25 cellular contexts compared by ENCODE assay signal in genomic region chr9:97474373-97474925, GRCh38. TPM values are rescaled to one million over a fixed set of nuclear protein-coding genes. Genes with fewer than 3 reads are reported as not detected.
DNase-seq lines count a peak whose midpoint lies in the region; ATAC-seq and TF ChIP-seq lines count a peak whose summit lies in the region.
"Had no signal": no experiment of that assay in that cellular context is flagged by ENCODE, and none has a peak within 500 bp of the region (broad histone marks: within the 10 kb centered on the region; RNA-seq: fewer than 3 reads in every experiment).

No MANE protein-coding gene starts in this region.

- intact Hi-C loops in uterus (cut with DNase I; ENCODE audit: low total_unique reads) (no loop called here), lower lobe of right lung (cut with DNase I) (no loop called here), heart right ventricle (cut with DNase I) (loop anchor here in 1 of 10 donors (5.0 kb wide), 1 partner anchor 138 kb away; no protein-coding TSS in a partner anchor)

- TF ChIP-seq POLR2A in uterus (IDR thresholded peaks at IDR 0.05) (no peak), erythroblast (IDR thresholded peaks at IDR 0.05; ENCODE audit: low read length) (no peak)

- H3K9me3 Mint-ChIP-seq in HFFc6, result no peaks in the 10 kb centered on the region
- H3K9me3 Mint-ChIP-seq: CD14-positive monocyte; natural killer cell; stimulated activated effector memory CD8-positive, alpha-beta T cell treated with anti-CD3 and anti-CD28 coated beads, Interleukin-12 subunit alpha, Interleukin-12 subunit beta, amount 100 ng/mL, for 72 hours had no signal

- 90 to 91% methylated on average over 5 of the region's 5 CpGs for WGBS in heart right ventricle, 2 donors

- H3K4me3 Mint-ChIP-seq in HFFc6, result no peak overlapping the region
- H3K4me3 Mint-ChIP-seq: activated CD4-positive, alpha-beta T cell treated with anti-CD3 and anti-CD28 coated beads for 36 hours; activated naive CD8-positive, alpha-beta T cell; CD14-positive monocyte; natural killer cell; stimulated activated effector memory CD8-positive, alpha-beta T cell treated with anti-CD3 and anti-CD28 coated beads, Interleukin-12 subunit alpha, Interleukin-12 subunit beta, amount 100 ng/mL, for 72 hours had no signal

- peak; percentile 39 for DNase-seq in HFFc6
- peak; percentile 42 to 47 for DNase-seq in foreskin fibroblast
- no peak for DNase-seq in uterus
- no peak for DNase-seq in lower lobe of right lung
- DNase-seq in erythroblast (lab: John Stamatoyannopoulos, UW), result no peak
- DNase-seq in heart right ventricle, result no peak
- DNase-seq: activated CD4-positive, alpha-beta T cell treated with anti-CD3 and anti-CD28 coated beads for 36 hours; Caco-2; effector CD8-positive, alpha-beta T cell; GF-D8; natural killer cell; NCI-H1417 treated with DMSO at 0.1 percent for 48 hours; NCI-H226; NCI-H526 treated with DMSO at 0.1 percent for 48 hours; SHP77; stimulated activated CD4-positive, alpha-beta T cell treated with anti-CD3 and anti-CD28 coated beads, Interleukin-15, amount 100 ng/mL, for 24 hours; T-helper 2 cell; transverse colon had no signal

- no peak for ATAC-seq in lower lobe of right lung
- ATAC-seq in heart right ventricle, result no peak
- ATAC-seq: activated CD4-positive, alpha-beta T cell treated with anti-CD3 and anti-CD28 coated beads for 36 hours; natural killer cell; stimulated activated effector memory CD8-positive, alpha-beta T cell treated with anti-CD3 and anti-CD28 coated beads, Interleukin-12 subunit alpha, Interleukin-12 subunit beta, amount 100 ng/mL, for 72 hours had no signal

- H3K4me1 Mint-ChIP-seq in HFFc6 (ENCODE audit: low read depth), result peaks cover 17% of the 10 kb centered on the region
- H3K4me1 Mint-ChIP-seq: activated CD4-positive, alpha-beta T cell treated with anti-CD3 and anti-CD28 coated beads for 36 hours; CD14-positive monocyte; natural killer cell; stimulated activated effector memory CD8-positive, alpha-beta T cell treated with anti-CD3 and anti-CD28 coated beads, Interleukin-12 subunit alpha, Interleukin-12 subunit beta, amount 100 ng/mL, for 72 hours had no signal

- no peaks in the 10 kb centered on the region for H3K36me3 ChIP-seq in uterus
- H3K36me3 ChIP-seq in lower lobe of right lung, result peaks cover 45% of the 10 kb centered on the region
- peaks cover 0 to 71% (median 5%) of the 10 kb centered on the region in 9 donors for H3K36me3 ChIP-seq in heart right ventricle

- H3K36me3 Mint-ChIP-seq in HFFc6 (ENCODE audit: low read depth), result peaks cover 3% of the 10 kb centered on the region; the same call in 1 of the 2 replicates

- H3K9me3 ChIP-seq in uterus, result no peaks in the 10 kb centered on the region
- no peaks in the 10 kb centered on the region for H3K9me3 ChIP-seq in lower lobe of right lung
- no peaks in the 10 kb centered on the region for H3K9me3 ChIP-seq in heart right ventricle
- H3K9me3 ChIP-seq: Caco-2, transverse colon had no signal

- H3K4me1 ChIP-seq in uterus, result no peaks in the 10 kb centered on the region
- peaks cover 5% of the 10 kb centered on the region for H3K4me1 ChIP-seq in lower lobe of right lung
- peaks cover 0 to 13% (median 3%) of the 10 kb centered on the region in 9 donors for H3K4me1 ChIP-seq in heart right ventricle
- H3K4me1 ChIP-seq: Caco-2 had no signal

- H3K27me3 Mint-ChIP-seq in HFFc6 (ENCODE audit: insufficient read depth), result no peaks in the 10 kb centered on the region
- H3K27me3 Mint-ChIP-seq: activated CD4-positive, alpha-beta T cell treated with anti-CD3 and anti-CD28 coated beads for 36 hours; activated naive CD8-positive, alpha-beta T cell; progenitor cell of endocrine pancreas had no signal

- H3K27me3 ChIP-seq in uterus (no peaks in the 10 kb centered on the region), lower lobe of right lung (ENCODE audit: low read depth) (no peaks in the 10 kb centered on the region), heart right ventricle (no peaks in the 10 kb centered on the region)
- H3K27me3 ChIP-seq: transverse colon had no signal

- TF ChIP-seq CTCF in HFFc6 (IDR thresholded peaks at IDR 0.05), result no peak
- TF ChIP-seq CTCF in WI38 (IDR thresholded peaks at IDR 0.05; ENCODE audit: low read depth, low read length), result no peak
- no peak for TF ChIP-seq CTCF in foreskin fibroblast (IDR thresholded peaks at IDR 0.05; ENCODE audit: low read depth, low read length)
- no peak for TF ChIP-seq CTCF in uterus (IDR thresholded peaks at IDR 0.05)
- TF ChIP-seq CTCF in lower lobe of right lung (IDR thresholded peaks at IDR 0.05), result no peak
- no peak for TF ChIP-seq CTCF in heart right ventricle (IDR thresholded peaks at IDR 0.05)

- H3K4me3 ChIP-seq in WI38 (ENCODE audit: low read depth, low read length) (0 out of 2 replicates have a peak overlapping the region, but pooled peaks have one; percentile 15), foreskin fibroblast (ENCODE audit: low read depth in 1 of 2, low read length in 2 of 2) (no peak overlapping the region), uterus (no peak overlapping the region), lower lobe of right lung (no peak overlapping the region), heart right ventricle (no peak overlapping the region)
- H3K4me3 ChIP-seq: coronary artery, transverse colon had no signal

- H3K27ac ChIP-seq in uterus (peak overlapping the region; percentile 63 to 77), lower lobe of right lung (no peak overlapping the region), heart right ventricle (no peak overlapping the region)
- H3K27ac ChIP-seq: coronary artery, KMS-11, transverse colon had no signal

- H3K27ac Mint-ChIP-seq in HFFc6, result peak overlapping the region; percentile 25
- H3K27ac Mint-ChIP-seq: activated CD4-positive, alpha-beta T cell treated with anti-CD3 and anti-CD28 coated beads for 36 hours; activated naive CD8-positive, alpha-beta T cell; progenitor cell of endocrine pancreas; stimulated activated effector memory CD8-positive, alpha-beta T cell treated with anti-CD3 and anti-CD28 coated beads, Interleukin-12 subunit alpha, Interleukin-12 subunit beta, amount 100 ng/mL, for 72 hours had no signal

RNA-seq across cellular contexts. Expression of gene TMOD1, which starts 27.0 kb away (rescaled TPM):
- under 1 TPM; 0.14 to 0.60 (median 0.57) TPM for total RNA-seq in HFFc6 (2021; fragmentation: NEBNext Ultra II Directional; extraction: Animal tissue kit (Norgen Biotek cat#: 25700))
- total RNA-seq in uterus (10 to 100 TPM in 3 of 4 donors, 1 to 10 TPM in 1; 5.9 to 93.7 (median 22.2) TPM), lower lobe of right lung (7.9 TPM), heart right ventricle (100 to 1,000 TPM; 164 to 203 (median 181) TPM)
- polyA plus RNA-seq in heart right ventricle, result 10 to 100 TPM; 83.7 to 89.1 TPM

Comparison
In these comparisons a context has a peak if more than half of its experiments do, and no peak if none do; other contexts are left out.
1. DNase-seq: peak in HFFc6 (single experiment) and foreskin fibroblast (2 of 2); none in uterus (0 of 2), lower lobe of right lung (single experiment), erythroblast (0 of 2) and heart right ventricle (0 of 2).
2. H3K27ac ChIP-seq: peak in uterus (2 of 2); none in lower lobe of right lung (single experiment) and heart right ventricle (0 of 10).